Comparison of ENCODE assay signal across 13 cellular contexts in the genomic region with DNA sequence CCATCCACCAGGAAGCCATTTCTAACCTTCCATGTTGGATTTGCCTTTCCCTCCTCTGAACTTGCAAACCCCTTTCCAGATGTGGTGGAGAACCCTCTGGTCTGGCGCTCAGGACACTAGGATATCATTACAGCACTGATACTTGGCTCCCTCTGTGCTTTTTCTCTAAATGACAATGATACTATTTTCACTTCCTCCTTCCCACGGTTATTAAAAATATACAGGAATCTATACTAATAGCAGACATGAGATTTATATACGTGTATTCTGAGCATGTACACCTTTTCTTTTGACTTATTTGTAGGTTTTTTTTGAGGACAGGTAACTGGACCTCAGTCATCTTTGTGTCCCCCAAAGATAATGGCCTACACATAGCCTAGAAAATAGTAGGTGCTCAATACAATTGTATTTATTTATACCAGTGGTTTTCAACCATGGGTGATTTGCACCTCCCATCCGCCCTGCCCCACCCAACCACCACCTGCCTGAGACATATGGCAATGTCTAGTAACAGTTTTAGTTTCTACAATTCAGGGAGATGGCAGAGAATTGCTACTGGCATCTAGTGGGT.
DNase-seq lines count a peak whose midpoint lies in the region; ATAC-seq and TF ChIP-seq lines count a peak whose summit lies in the region.
"Had no signal": no experiment of that assay in that cellular context is flagged by ENCODE, and none has a peak within 500 bp of the region (broad histone marks: within the 10 kb centered on the region; RNA-seq: fewer than 3 reads in every experiment).

No MANE protein-coding gene starts in this region.

- DNase-seq in GM12865 (ENCODE audit: low read depth) = peak; percentile 80
- DNase-seq in activated naive CD4-positive, alpha-beta T cell treated with anti-CD3 and anti-CD28 coated beads, Interleukin-2, amount 50 U/mL, for 72 hours (ENCODE audit: low spot score in 2 of 2) = no peak
- DNase-seq in effector memory CD8-positive, alpha-beta T cell = no peak
- no peak for DNase-seq in HCEC 1CT
- no peak for DNase-seq in NCI-H226
- DNase-seq: activated CD4-positive, alpha-beta T cell treated with anti-CD3 and anti-CD28 coated beads, Interleukin-2, amount 50 U/mL, for 1 hour; GDM1; hippocampal formation; midbrain; retina had no signal

- no peak overlapping the region; the same call in 1 of the 2 replicates for H3K4me3 ChIP-seq in GM12865 (ENCODE audit: low read depth, low read length)

- peak; percentile 60 for ATAC-seq in GM19328 (IDR thresholded peaks at IDR 0.05; ENCODE audit: unreplicated experiment)
- peak; percentile 46 for ATAC-seq in HG02798 (IDR thresholded peaks at IDR 0.05; ENCODE audit: poor library complexity, unreplicated experiment)
- ATAC-seq in HG03521 (IDR thresholded peaks at IDR 0.05; ENCODE audit: unreplicated experiment) = peak; percentile 38
- ATAC-seq in activated naive CD4-positive, alpha-beta T cell treated with anti-CD3 and anti-CD28 coated beads, Interleukin-2, amount 50 U/mL, for 72 hours = no peak
- no peak for ATAC-seq in effector memory CD8-positive, alpha-beta T cell (replicated peaks)

- H3K27me3 Mint-ChIP-seq in effector memory CD8-positive, alpha-beta T cell = no peaks in the 10 kb centered on the region

- H3K36me3 Mint-ChIP-seq in activated naive CD4-positive, alpha-beta T cell treated with anti-CD3 and anti-CD28 coated beads, Interleukin-2, amount 50 U/mL, for 72 hours = peaks cover 0 to 10% of the 10 kb centered on the region in 2 donors
- no peaks in the 10 kb centered on the region for H3K36me3 Mint-ChIP-seq in effector memory CD8-positive, alpha-beta T cell (ENCODE audit: insufficient read depth)

- no peak overlapping the region for H3K4me3 Mint-ChIP-seq in effector memory CD8-positive, alpha-beta T cell

- TF ChIP-seq CTCF in GM12865 (IDR thresholded peaks at IDR 0.05; ENCODE audit: insufficient read depth, low read depth, low read length, missing control alignments) = no peak

- H3K4me1 Mint-ChIP-seq in effector memory CD8-positive, alpha-beta T cell (ENCODE audit: low read depth in 2 of 2) = peaks cover 8 to 17% of the 10 kb centered on the region in 2 donors

- peak overlapping the region in 1 of 2 donors; percentile 62 for H3K27ac Mint-ChIP-seq in activated naive CD4-positive, alpha-beta T cell treated with anti-CD3 and anti-CD28 coated beads, Interleukin-2, amount 50 U/mL, for 72 hours
- peak overlapping the region in 1 of 2 donors; percentile 1 for H3K27ac Mint-ChIP-seq in effector memory CD8-positive, alpha-beta T cell

- peaks cover 8 to 10% of the 10 kb centered on the region in 2 donors for H3K9me3 Mint-ChIP-seq in activated naive CD4-positive, alpha-beta T cell treated with anti-CD3 and anti-CD28 coated beads, Interleukin-2, amount 50 U/mL, for 72 hours
- no peaks in the 10 kb centered on the region for H3K9me3 Mint-ChIP-seq in effector memory CD8-positive, alpha-beta T cell

Comparison
In these comparisons a context has a peak if more than half of its experiments do, and no peak if none do; other contexts are left out.
1. ATAC-seq: peak in GM19328 (single experiment), HG02798 (single experiment) and HG03521 (single experiment); none in activated naive CD4-positive, alpha-beta T cell treated with anti-CD3 and anti-CD28 coated beads, Interleukin-2, amount 50 U/mL, for 72 hours (0 of 2) and effector memory CD8-positive, alpha-beta T cell (single experiment).